In the genomic region with DNA sequence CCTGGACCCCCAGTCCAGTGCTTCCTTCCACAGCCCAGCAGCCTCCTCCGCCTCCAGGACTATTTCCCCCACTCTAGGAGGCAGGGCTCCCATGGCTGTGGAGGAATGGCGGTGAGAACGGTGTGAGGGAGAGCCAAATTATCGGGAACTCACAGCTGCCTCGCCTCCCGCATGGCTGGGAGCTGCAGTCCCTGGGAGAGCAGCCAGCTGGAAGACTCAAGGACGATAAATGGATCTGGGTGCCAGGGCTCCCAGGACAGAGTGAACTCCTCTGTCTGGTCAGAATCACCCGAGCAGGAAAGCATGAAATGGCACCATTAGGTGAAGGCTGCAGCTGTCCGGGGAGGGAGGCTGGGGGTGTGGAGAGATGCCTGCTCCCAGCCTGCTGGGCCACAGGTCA, we compare ENCODE assay signal across 8 cellular contexts. TPM values are rescaled to one million over a fixed set of nuclear protein-coding genes. Genes with fewer than 3 reads are reported as not detected.
"Had no signal": no experiment of that assay in that cellular context is flagged by ENCODE, and none has a peak within 500 bp of the region (broad histone marks: within the 10 kb centered on the region; RNA-seq: fewer than 3 reads in every experiment).

No MANE protein-coding gene starts in this region.

RNA-seq across cellular contexts. Expression of a gene that starts 32.6 kb away (rescaled TPM):
- total RNA-seq: activated B cell treated with CpG ODN at 0.5 μM for 24 hours; activated CD4-positive, alpha-beta T cell treated with anti-CD3 and anti-CD28 coated beads, Interleukin-2, amount 10 ng/mL, durations not matched to agents 24 days and 14 days; activated naive CD4-positive, alpha-beta T cell treated with anti-CD3 and anti-CD28 coated beads for 36 hours; activated T-cell treated with anti-CD3 and anti-CD28 coated beads, Interleukin-2, amount 50 U/mL, for 4 hours; activated T-helper 1 cell treated with anti-CD3 and anti-CD28 coated beads, Interleukin-12 subunit alpha, Interleukin-12 subunit beta, Interleukin-2, Interleukin-4 antibody, amounts not matched to agents 30 ng/mL and 10 ng/mL and 1 ng/mL, durations not matched to agents 14 hours and 24 hours and 36 hours; bronchial epithelial cell had no signal
- polyA plus RNA-seq: aorta, cardiac muscle cell had no signal
